Comparison of ENCODE assay signal across 16 cellular contexts in the genomic region with DNA sequence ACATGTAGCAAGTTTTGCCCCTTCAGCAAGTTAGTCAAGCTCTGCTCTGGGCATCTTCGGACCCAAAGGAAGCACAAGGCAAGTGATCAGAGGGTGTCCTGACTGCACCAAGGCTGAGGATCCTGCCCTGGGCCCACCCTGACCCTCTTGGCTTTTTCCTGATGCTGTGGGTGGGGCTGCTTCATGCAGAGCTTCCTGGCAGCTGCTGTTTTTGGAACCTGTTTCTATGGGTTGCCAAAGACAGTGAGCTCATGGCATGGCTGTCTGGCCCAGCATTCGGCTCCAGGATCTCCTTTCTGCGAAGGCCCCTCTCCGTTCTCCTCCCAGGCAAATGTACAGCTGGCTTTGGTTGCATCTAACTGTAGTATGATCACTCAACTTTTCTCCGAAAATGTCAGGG.
"Had no signal": no experiment of that assay in that cellular context is flagged by ENCODE, and none has a peak within 500 bp of the region (broad histone marks: within the 10 kb centered on the region; RNA-seq: fewer than 3 reads in every experiment).

No MANE protein-coding gene starts in this region.

- H3K36me3 ChIP-seq: cardiac muscle cell, tibial artery had no signal

- DNase-seq: activated CD4-positive, alpha-beta T cell treated with anti-CD3 and anti-CD28 coated beads, Interleukin-2, amount 10 ng/mL, durations not matched to agents 7 days and 5 days; activated CD4-positive, CD25-positive, alpha-beta regulatory T cell; activated CD8-positive, alpha-beta memory T cell treated with anti-CD3 and anti-CD28 coated beads, Interleukin-2, amount 50 U/mL, for 48 hours; activated gamma-delta T cell; activated T-cell treated with anti-CD3 and anti-CD28 coated beads, Interleukin-2, amount 50 U/mL, for 72 hours; foreskin keratinocyte; left colon; mammary epithelial cell; naive thymus-derived CD8-positive, alpha-beta T cell; stimulated activated CD4-positive, alpha-beta T cell treated with anti-CD3 and anti-CD28 coated beads, Interleukin-15, amount 100 ng/mL, for 24 hours; stimulated activated CD4-positive, alpha-beta T cell treated with anti-CD3 and anti-CD28 coated beads, Interleukin-4, amount 100 ng/mL, for 1 hour; stimulated activated naive CD4-positive, alpha-beta T cell; tibial artery had no signal

- ATAC-seq: activated naive CD4-positive, alpha-beta T cell treated with anti-CD3 and anti-CD28 coated beads, Interleukin-2, amount 50 U/mL, for 72 hours; activated T-cell treated with anti-CD3 and anti-CD28 coated beads, Interleukin-2, amount 50 U/mL, for 72 hours; esophagus mucosa; foreskin keratinocyte; left colon; naive thymus-derived CD8-positive, alpha-beta T cell had no signal

- H3K9me3 ChIP-seq: tibial artery had no signal

- H3K27me3 ChIP-seq: cardiac muscle cell, foreskin keratinocyte, tibial artery had no signal

- H3K4me1 ChIP-seq: tibial artery had no signal

- H3K27ac ChIP-seq: cardiac muscle cell, foreskin keratinocyte, tibial artery had no signal

- H3K4me3 ChIP-seq: cardiac muscle cell, tibial artery had no signal
